1 cellular context compared by ENCODE assay signal in genomic region chr12:98274430-98275130, GRCh38.
TF ChIP-seq lines count a peak whose summit lies in the region.

No MANE protein-coding gene starts in this region.

TF ChIP-seq in GM12878, 131 proteins besides CTCF, POLR2A, EP300 and RAD21 (continued from another document):
- TF ChIP-seq, protein P1, sequence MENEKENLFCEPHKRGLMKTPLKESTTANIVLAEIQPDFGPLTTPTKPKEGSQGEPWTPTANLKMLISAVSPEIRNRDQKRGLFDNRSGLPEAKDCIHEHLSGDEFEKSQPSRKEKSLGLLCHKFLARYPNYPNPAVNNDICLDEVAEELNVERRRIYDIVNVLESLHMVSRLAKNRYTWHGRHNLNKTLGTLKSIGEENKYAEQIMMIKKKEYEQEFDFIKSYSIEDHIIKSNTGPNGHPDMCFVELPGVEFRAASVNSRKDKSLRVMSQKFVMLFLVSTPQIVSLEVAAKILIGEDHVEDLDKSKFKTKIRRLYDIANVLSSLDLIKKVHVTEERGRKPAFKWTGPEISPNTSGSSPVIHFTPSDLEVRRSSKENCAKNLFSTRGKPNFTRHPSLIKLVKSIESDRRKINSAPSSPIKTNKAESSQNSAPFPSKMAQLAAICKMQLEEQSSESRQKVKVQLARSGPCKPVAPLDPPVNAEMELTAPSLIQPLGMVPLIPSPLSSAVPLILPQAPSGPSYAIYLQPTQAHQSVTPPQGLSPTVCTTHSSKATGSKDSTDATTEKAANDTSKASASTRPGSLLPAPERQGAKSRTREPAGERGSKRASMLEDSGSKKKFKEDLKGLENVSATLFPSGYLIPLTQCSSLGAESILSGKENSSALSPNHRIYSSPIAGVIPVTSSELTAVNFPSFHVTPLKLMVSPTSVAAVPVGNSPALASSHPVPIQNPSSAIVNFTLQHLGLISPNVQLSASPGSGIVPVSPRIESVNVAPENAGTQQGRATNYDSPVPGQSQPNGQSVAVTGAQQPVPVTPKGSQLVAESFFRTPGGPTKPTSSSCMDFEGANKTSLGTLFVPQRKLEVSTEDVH (IDR thresholded peaks at IDR 0.05; ENCODE audit: low read depth, partially characterized antibody), result no peak
- TF ChIP-seq NR2C2 (IDR thresholded peaks at IDR 0.05; ENCODE audit: borderline replicate concordance, control insufficient read depth, insufficient read length, low read depth), result no peak
- TF ChIP-seq SMC3 (IDR thresholded peaks at IDR 0.05; ENCODE audit: borderline replicate concordance, low read length), result no peak
- no peak for TF ChIP-seq NRF1 (conservative IDR thresholded peaks at IDR 0.05; ENCODE audit: low read depth, low read length)
- TF ChIP-seq IKZF1 (conservative IDR thresholded peaks at IDR 0.05), result peak; percentile 99
- no peak for TF ChIP-seq CBX3 (IDR thresholded peaks at IDR 0.05; ENCODE audit: borderline replicate concordance, low read depth)
- TF ChIP-seq, protein P2, sequence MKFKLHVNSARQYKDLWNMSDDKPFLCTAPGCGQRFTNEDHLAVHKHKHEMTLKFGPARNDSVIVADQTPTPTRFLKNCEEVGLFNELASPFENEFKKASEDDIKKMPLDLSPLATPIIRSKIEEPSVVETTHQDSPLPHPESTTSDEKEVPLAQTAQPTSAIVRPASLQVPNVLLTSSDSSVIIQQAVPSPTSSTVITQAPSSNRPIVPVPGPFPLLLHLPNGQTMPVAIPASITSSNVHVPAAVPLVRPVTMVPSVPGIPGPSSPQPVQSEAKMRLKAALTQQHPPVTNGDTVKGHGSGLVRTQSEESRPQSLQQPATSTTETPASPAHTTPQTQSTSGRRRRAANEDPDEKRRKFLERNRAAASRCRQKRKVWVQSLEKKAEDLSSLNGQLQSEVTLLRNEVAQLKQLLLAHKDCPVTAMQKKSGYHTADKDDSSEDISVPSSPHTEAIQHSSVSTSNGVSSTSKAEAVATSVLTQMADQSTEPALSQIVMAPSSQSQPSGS (IDR thresholded peaks at IDR 0.05; ENCODE audit: low read length), result peak; percentile 95
- peak; percentile 96 for TF ChIP-seq ATF7 (IDR thresholded peaks at IDR 0.05; ENCODE audit: low read depth)
- TF ChIP-seq YY1 (IDR thresholded peaks at IDR 0.05; ENCODE audit: low read depth, low read length), result no peak
- TF ChIP-seq SMARCA5 (IDR thresholded peaks at IDR 0.05), result no peak
- TF ChIP-seq CEBPZ (IDR thresholded peaks at IDR 0.05; ENCODE audit: low read depth, low read length), result no peak
- peak; percentile 72; the same call in 1 of the 2 replicates for TF ChIP-seq FOXM1 (IDR thresholded peaks at IDR 0.05; ENCODE audit: low read depth, low read length)
- TF ChIP-seq CEBPB (IDR thresholded peaks at IDR 0.05; ENCODE audit: borderline replicate concordance in 1 of 2, low read depth in 2 of 2, low read length in 2 of 2), result no peak
- TF ChIP-seq SKIL (IDR thresholded peaks at IDR 0.05; ENCODE audit: low read depth, poor library complexity, severe bottlenecking), result peak; percentile 92
- TF ChIP-seq NKRF (conservative IDR thresholded peaks at IDR 0.05), result 0 out of 2 replicates have a peak, but pooled peaks have one; percentile 20
- no peak for TF ChIP-seq BCLAF1 (IDR thresholded peaks at IDR 0.05)
- TF ChIP-seq RFX5 (IDR thresholded peaks at IDR 0.05; ENCODE audit: low read depth, low read length), result no peak
- TF ChIP-seq HDGF (IDR thresholded peaks at IDR 0.05), result no peak
- TF ChIP-seq SP1 (IDR thresholded peaks at IDR 0.05; ENCODE audit: low read depth, low read length), result peak; percentile 17
- TF ChIP-seq ETV6 (conservative IDR thresholded peaks at IDR 0.05 in 1 of 2, IDR thresholded peaks at IDR 0.05 in 1 of 2; ENCODE audit: borderline replicate concordance in 1 of 2, low read depth in 1 of 2), result peak in 1 of 2 experiments; percentile 94; a peak in 2 of 4 replicates
- TF ChIP-seq SMAD1 (IDR thresholded peaks at IDR 0.05; ENCODE audit: low read depth, partially characterized antibody), result no peak
- 0 out of 2 replicates have a peak, but pooled peaks have one; percentile 21 for TF ChIP-seq CREB1 (IDR thresholded peaks at IDR 0.05; ENCODE audit: low read depth)
- no peak for TF ChIP-seq ZBTB33 (IDR thresholded peaks at IDR 0.05)
- TF ChIP-seq RCOR1 (conservative IDR thresholded peaks at IDR 0.05; ENCODE audit: low read depth, low read length), result 0 out of 2 replicates have a peak, but pooled peaks have one; percentile 40
- TF ChIP-seq BHLHE40 (IDR thresholded peaks at IDR 0.05; ENCODE audit: borderline replicate concordance in 1 of 2, low read depth in 2 of 2, low read length in 1 of 2), result peak in 1 of 2 experiments; percentile 59; a peak in 1 of 4 replicates
- TF ChIP-seq ZNF207 (IDR thresholded peaks at IDR 0.05; ENCODE audit: borderline replicate concordance), result no peak
- TF ChIP-seq E4F1 (IDR thresholded peaks at IDR 0.05; ENCODE audit: borderline replicate concordance, partially characterized antibody), result no peak
- no peak for TF ChIP-seq SIX5 (IDR thresholded peaks at IDR 0.05; ENCODE audit: low read depth, low read length, severe bottlenecking)
- peak; percentile 65 for TF ChIP-seq IRF4 (IDR thresholded peaks at IDR 0.05; ENCODE audit: low read depth, low read length)
- TF ChIP-seq POLR2AphosphoS2 (IDR thresholded peaks at IDR 0.05; ENCODE audit: low read depth, low read length), result no peak
- no peak for TF ChIP-seq TARDBP (IDR thresholded peaks at IDR 0.05; ENCODE audit: borderline replicate concordance)
- TF ChIP-seq GATAD2B (conservative IDR thresholded peaks at IDR 0.05; ENCODE audit: low read depth), result peak; percentile 56; the same call in 1 of the 2 replicates
- no peak; the same call in 1 of the 2 replicates for TF ChIP-seq ZSCAN29 (IDR thresholded peaks at IDR 0.05)
- no peak for TF ChIP-seq RB1 (IDR thresholded peaks at IDR 0.05; ENCODE audit: borderline replicate concordance)
